13 cellular contexts compared by ENCODE assay signal in genomic region chr3:110343945-110344344, GRCh38.
DNase-seq lines count a peak whose midpoint lies in the region; ATAC-seq, FAIRE-seq and TF ChIP-seq lines count a peak whose summit lies in the region.
"Had no signal": no experiment of that assay in that cellular context is flagged by ENCODE, and none has a peak within 500 bp of the region (broad histone marks: within the 10 kb centered on the region; RNA-seq: fewer than 3 reads in every experiment).

No MANE protein-coding gene starts in this region.

- no peaks in the 10 kb centered on the region for H3K27me3 Mint-ChIP-seq in progenitor cell of endocrine pancreas

- H3K4me1 Mint-ChIP-seq in progenitor cell of endocrine pancreas (ENCODE audit: low read depth): peaks cover 12% of the 10 kb centered on the region

- H3K9me3 Mint-ChIP-seq in progenitor cell of endocrine pancreas (ENCODE audit: low read depth): no peaks in the 10 kb centered on the region

- DNase-seq in GM19239 (ENCODE audit: insufficient read length, low spot score) (no peak), M059J (ENCODE audit: low read depth) (peak; percentile 70), progenitor cell of endocrine pancreas (ENCODE audit: low spot score, unreplicated experiment) (no peak), NK-92 (lab: John Stamatoyannopoulos, UW; ENCODE audit: unreplicated experiment) (no peak), ecto neural progenitor cell (ENCODE audit: low spot score) (no peak), substantia nigra (lab: John Stamatoyannopoulos, UW) (no peak)
- no peak for DNase-seq in stimulated activated naive CD4-positive, alpha-beta T cell (lab: John Stamatoyannopoulos, UW)
- DNase-seq: activated CD8-positive, alpha-beta memory T cell treated with anti-CD3 and anti-CD28 coated beads, Interleukin-2, amount 50 U/mL, for 48 hours; KG1; lower lobe of right lung; Peyer's patch; uterus had no signal

- H3K27ac Mint-ChIP-seq in progenitor cell of endocrine pancreas: peak overlapping the region; percentile 42

- TF ChIP-seq CTCF in progenitor cell of endocrine pancreas (IDR thresholded peaks at IDR 0.05; ENCODE audit: unreplicated experiment): no peak

- ATAC-seq in HG02840 (IDR thresholded peaks at IDR 0.05; ENCODE audit: low FRiP score, unreplicated experiment): peak; percentile 92

- peak; percentile 92 for FAIRE-seq in GM19239 (lab: Jason Lieb, UNC)

- H3K36me3 Mint-ChIP-seq in progenitor cell of endocrine pancreas (ENCODE audit: insufficient read depth): no peaks in the 10 kb centered on the region

- H3K27ac ChIP-seq in substantia nigra (ENCODE audit: low read depth, low read length, poor library complexity, severe bottlenecking): no peak overlapping the region
- H3K27ac ChIP-seq: lower lobe of right lung, Peyer's patch, uterus had no signal

- H3K4me3 Mint-ChIP-seq in progenitor cell of endocrine pancreas (ENCODE audit: low read depth): no peak overlapping the region
